Comparison of ENCODE assay signal across 22 cellular contexts in genomic region chr3:85875589-85875988, GRCh38.
"Had no signal": no experiment of that assay in that cellular context is flagged by ENCODE, and none has a peak within 500 bp of the region (broad histone marks: within the 10 kb centered on the region; RNA-seq: fewer than 3 reads in every experiment).

No MANE protein-coding gene starts in this region.

- ATAC-seq: foreskin keratinocyte; left cardiac atrium; left ventricle myocardium superior; natural killer cell treated with Interleukin-12 subunit alpha and Interleukin-12 subunit beta and Interleukin-15 and Interleukin-18, amount 100 ng/mL, for 72 hours had no signal

- H3K4me2 ChIP-seq: hepatocyte had no signal

- H3K4me1 ChIP-seq: foreskin keratinocyte, parathyroid adenoma, prostate gland, sigmoid colon, stomach, transverse colon had no signal

- H3K27me3 ChIP-seq: foreskin keratinocyte, hepatocyte, sigmoid colon, stomach, transverse colon had no signal

- H3K27me3 Mint-ChIP-seq: natural killer cell treated with Interleukin-12 subunit alpha and Interleukin-12 subunit beta and Interleukin-15 and Interleukin-18, amount 100 ng/mL, for 72 hours had no signal

- H3K9ac ChIP-seq: parathyroid adenoma had no signal

- H2AFZ ChIP-seq: hepatocyte, parathyroid adenoma had no signal

- H3K4me3 Mint-ChIP-seq: natural killer cell treated with Interleukin-12 subunit alpha and Interleukin-12 subunit beta and Interleukin-15 and Interleukin-18, amount 100 ng/mL, for 72 hours had no signal

- H3K27ac ChIP-seq: foreskin keratinocyte, hepatocyte, parathyroid adenoma, prostate gland, sigmoid colon, skin epidermis, stomach, thoracic aorta, transverse colon had no signal

- H3K27ac Mint-ChIP-seq: natural killer cell treated with Interleukin-12 subunit alpha and Interleukin-12 subunit beta and Interleukin-15 and Interleukin-18, amount 100 ng/mL, for 72 hours had no signal

- H3K79me2 ChIP-seq: hepatocyte, parathyroid adenoma had no signal

- H3K36me3 ChIP-seq: prostate gland, sigmoid colon, stomach, thoracic aorta, transverse colon had no signal

- DNase-seq: effector memory CD4-positive, alpha-beta T cell; foreskin keratinocyte; head of caudate nucleus; kidney; left cardiac atrium; left ventricle myocardium superior; mesenchymal stem cell; midbrain; occipital lobe; sigmoid colon; stimulated activated CD4-positive, alpha-beta T cell treated with anti-CD3 and anti-CD28 coated beads, Interleukin-12 subunit alpha, Interleukin-12 subunit beta, amount 100 ng/mL, for 4 hours; stimulated activated naive CD4-positive, alpha-beta T cell; stomach; substantia nigra; transverse colon had no signal

- H3K9me3 ChIP-seq: prostate gland, sigmoid colon, stomach, thoracic aorta, transverse colon had no signal

- H3K4me3 ChIP-seq: hepatocyte, lung, prostate gland, sigmoid colon, skin epidermis, stomach, thoracic aorta, transverse colon had no signal
